ENCODE assay signal across 19 cellular contexts in genomic region chr5:171201285-171201684, GRCh38.
DNase-seq lines count a peak whose midpoint lies in the region; ATAC-seq and TF ChIP-seq lines count a peak whose summit lies in the region.
"Had no signal": no experiment of that assay in that cellular context is flagged by ENCODE, and none has a peak within 500 bp of the region (broad histone marks: within the 10 kb centered on the region; RNA-seq: fewer than 3 reads in every experiment).

No MANE protein-coding gene starts in this region.

- BruUV-seq in A673 (replicated peaks; lab: Mats Ljungman, UMichigan): no TSS peak

- H3K27ac ChIP-seq in lower lobe of right lung: no peak overlapping the region
- no peak overlapping the region for H3K27ac ChIP-seq in A673 (ENCODE audit: low read depth, low read length, poor library complexity, severe bottlenecking)
- H3K27ac ChIP-seq: breast epithelium, esophagus squamous epithelium, heart right ventricle, PC-9, tibial artery had no signal

- H3K9me3 Mint-ChIP-seq in activated CD4-positive, alpha-beta T cell treated with anti-CD3 and anti-CD28 coated beads for 36 hours (ENCODE audit: low read depth): no peaks in the 10 kb centered on the region
- H3K9me3 Mint-ChIP-seq: activated CD4-positive, alpha-beta memory T cell treated with anti-CD3 and anti-CD28 coated beads, Interleukin-2, amount 10 ng/mL, durations not matched to agents 7 days and 5 days; activated naive CD8-positive, alpha-beta T cell treated with anti-CD3 and anti-CD28 coated beads, Interleukin-2, amount 10 ng/mL, durations not matched to agents 7 days and 5 days; activated T-cell treated with anti-CD3 and anti-CD28 coated beads, Interleukin-2, amount 50 U/mL, for 4 hours; stimulated activated naive B cell treated with anti-CD40 and anti-IgM and Interleukin-4, amounts not matched to agents 10 μg/mL and 1 μg/mL and 100 μg/mL, for 72 hours had no signal

- intact Hi-C loops in lower lobe of right lung (cut with DNase I) (no loop called here), A673 (cut with micrococcal nuclease; ENCODE audit: unreplicated experiment) (no loop called here)
- intact Hi-C loops in activated CD4-positive, alpha-beta T cell treated with anti-CD3 and anti-CD28 coated beads for 36 hours (cut with DNase I, micrococcal nuclease): no loop called here

- no peak overlapping the region for H3K27ac Mint-ChIP-seq in activated CD4-positive, alpha-beta T cell treated with anti-CD3 and anti-CD28 coated beads for 36 hours
- H3K27ac Mint-ChIP-seq: activated CD4-positive, alpha-beta memory T cell treated with anti-CD3 and anti-CD28 coated beads, Interleukin-2, amount 10 ng/mL, durations not matched to agents 7 days and 5 days; activated naive CD8-positive, alpha-beta T cell treated with anti-CD3 and anti-CD28 coated beads, Interleukin-2, amount 10 ng/mL, durations not matched to agents 7 days and 5 days; stimulated activated naive B cell treated with anti-CD40 and anti-IgM and Interleukin-4, amounts not matched to agents 10 μg/mL and 1 μg/mL and 100 μg/mL, for 72 hours had no signal

- no peak for ATAC-seq in lower lobe of right lung
- ATAC-seq in activated CD4-positive, alpha-beta T cell treated with anti-CD3 and anti-CD28 coated beads for 36 hours: no peak
- ATAC-seq: activated T-cell treated with anti-CD3 and anti-CD28 coated beads, Interleukin-2, amount 50 U/mL, for 4 hours; heart right ventricle; stimulated activated naive B cell treated with anti-CD40 and anti-IgM and Interleukin-4, amounts not matched to agents 10 μg/mL and 1 μg/mL and 100 μg/mL, for 72 hours had no signal

- H3K4me3 ChIP-seq in lower lobe of right lung (no peak overlapping the region), A673 (ENCODE audit: low read depth, low read length, poor library complexity, severe bottlenecking) (no peak overlapping the region)
- H3K4me3 ChIP-seq: breast epithelium, esophagus squamous epithelium, heart right ventricle, PC-9, tibial artery had no signal

- no peaks in the 10 kb centered on the region for H3K27me3 ChIP-seq in lower lobe of right lung (ENCODE audit: low read depth)
- peaks cover 75% of the 10 kb centered on the region for H3K27me3 ChIP-seq in A673 (replicated peaks; ENCODE audit: insufficient read depth, low read depth, low read length, poor library complexity)
- H3K27me3 ChIP-seq: breast epithelium, esophagus squamous epithelium, tibial artery had no signal

- no peaks in the 10 kb centered on the region for H3K36me3 Mint-ChIP-seq in activated CD4-positive, alpha-beta T cell treated with anti-CD3 and anti-CD28 coated beads for 36 hours (ENCODE audit: low read depth)
- H3K36me3 Mint-ChIP-seq: activated naive CD8-positive, alpha-beta T cell treated with anti-CD3 and anti-CD28 coated beads, Interleukin-2, amount 10 ng/mL, durations not matched to agents 7 days and 5 days; stimulated activated naive B cell treated with anti-CD40 and anti-IgM and Interleukin-4, amounts not matched to agents 10 μg/mL and 1 μg/mL and 100 μg/mL, for 72 hours had no signal

- H3K36me3 ChIP-seq in lower lobe of right lung: no peaks in the 10 kb centered on the region
- H3K36me3 ChIP-seq in A673 (ENCODE audit: insufficient read depth, low read length, poor library complexity, severe bottlenecking): no peaks in the 10 kb centered on the region
- H3K36me3 ChIP-seq: breast epithelium, esophagus squamous epithelium, heart right ventricle had no signal

- POLR2A ChIA-PET in activated CD4-positive, alpha-beta T cell treated with anti-CD3 and anti-CD28 coated beads for 36 hours (lab: Charles Lee): no interaction called here
- POLR2A ChIA-PET in A673 (lab: Charles Lee; ENCODE audit: low non-redundant PET): no interaction called here

- TF ChIP-seq CTCF in lower lobe of right lung (IDR thresholded peaks at IDR 0.05): no peak
- TF ChIP-seq CTCF in A673 (conservative IDR thresholded peaks at IDR 0.05; ENCODE audit: low read depth, low read length): no peak

- H3K27me3 Mint-ChIP-seq in activated CD4-positive, alpha-beta T cell treated with anti-CD3 and anti-CD28 coated beads for 36 hours: peaks cover 11% of the 10 kb centered on the region

- no peak overlapping the region for H3K4me3 Mint-ChIP-seq in activated CD4-positive, alpha-beta T cell treated with anti-CD3 and anti-CD28 coated beads for 36 hours
- H3K4me3 Mint-ChIP-seq: activated CD4-positive, alpha-beta memory T cell treated with anti-CD3 and anti-CD28 coated beads, Interleukin-2, amount 10 ng/mL, durations not matched to agents 7 days and 5 days; activated naive CD8-positive, alpha-beta T cell treated with anti-CD3 and anti-CD28 coated beads, Interleukin-2, amount 10 ng/mL, durations not matched to agents 7 days and 5 days; activated T-cell treated with anti-CD3 and anti-CD28 coated beads, Interleukin-2, amount 50 U/mL, for 4 hours; stimulated activated naive B cell treated with anti-CD40 and anti-IgM and Interleukin-4, amounts not matched to agents 10 μg/mL and 1 μg/mL and 100 μg/mL, for 72 hours had no signal

- H3K4me1 ChIP-seq in lower lobe of right lung: no peaks in the 10 kb centered on the region
- no peaks in the 10 kb centered on the region for H3K4me1 ChIP-seq in A673 (ENCODE audit: insufficient read depth, low read length, poor library complexity, severe bottlenecking)
- H3K4me1 ChIP-seq: breast epithelium, esophagus squamous epithelium, heart right ventricle, tibial artery had no signal

- CTCF ChIA-PET in activated CD4-positive, alpha-beta T cell treated with anti-CD3 and anti-CD28 coated beads for 36 hours (lab: Charles Lee): no interaction called here
- CTCF ChIA-PET in A673 (lab: Charles Lee): no interaction called here

- DNase-seq in Daoy (ENCODE audit: low read depth) (peak; percentile 11), NCI-H146 treated with DMSO at 0.1 percent for 48 hours (lab: John Stamatoyannopoulos, UW; ENCODE audit: unreplicated experiment) (peak; percentile 75), NCI-H524 treated with DMSO at 0.1 percent for 48 hours (lab: John Stamatoyannopoulos, UW) (peak; percentile 92), cerebellar cortex (ENCODE audit: low spot score) (peak; percentile 64), dermis blood vessel endothelial cell (no peak), lower lobe of right lung (no peak), A673 (ENCODE audit: low spot score) (no peak)
- no peak for DNase-seq in activated CD4-positive, alpha-beta T cell treated with anti-CD3 and anti-CD28 coated beads for 36 hours
- DNase-seq: activated CD4-positive, alpha-beta memory T cell treated with anti-CD3 and anti-CD28 coated beads, Interleukin-2, amount 10 ng/mL, durations not matched to agents 7 days and 5 days; activated naive CD8-positive, alpha-beta T cell treated with anti-CD3 and anti-CD28 coated beads, Interleukin-2, amount 10 ng/mL, durations not matched to agents 7 days and 5 days; activated T-cell treated with anti-CD3 and anti-CD28 coated beads, Interleukin-2, amount 50 U/mL, for 4 hours; esophagus squamous epithelium; heart right ventricle; NCI-H187; PC-9; stimulated activated CD4-positive, alpha-beta T cell treated with anti-CD3 and anti-CD28 coated beads, Interleukin-12 subunit alpha, Interleukin-12 subunit beta, amount 100 ng/mL, for 4 hours; stimulated activated naive B cell treated with anti-CD40 and anti-IgM and Interleukin-4, amounts not matched to agents 10 μg/mL and 1 μg/mL and 100 μg/mL, for 72 hours; tibial artery had no signal

- H3K9me3 ChIP-seq in lower lobe of right lung (no peaks in the 10 kb centered on the region), A673 (ENCODE audit: low read depth, low read length, poor library complexity, severe bottlenecking) (no peaks in the 10 kb centered on the region)
- H3K9me3 ChIP-seq: breast epithelium, esophagus squamous epithelium, heart right ventricle, tibial artery had no signal

- H3K4me1 Mint-ChIP-seq in activated CD4-positive, alpha-beta T cell treated with anti-CD3 and anti-CD28 coated beads for 36 hours: no peaks in the 10 kb centered on the region
- H3K4me1 Mint-ChIP-seq: activated CD4-positive, alpha-beta memory T cell treated with anti-CD3 and anti-CD28 coated beads, Interleukin-2, amount 10 ng/mL, durations not matched to agents 7 days and 5 days; activated naive CD8-positive, alpha-beta T cell treated with anti-CD3 and anti-CD28 coated beads, Interleukin-2, amount 10 ng/mL, durations not matched to agents 7 days and 5 days; stimulated activated naive B cell treated with anti-CD40 and anti-IgM and Interleukin-4, amounts not matched to agents 10 μg/mL and 1 μg/mL and 100 μg/mL, for 72 hours had no signal

Comparison
In these comparisons a context has a peak if more than half of its experiments do, and no peak if none do; other contexts are left out.
1. DNase-seq: peak in Daoy (single experiment), NCI-H146 treated with DMSO at 0.1 percent for 48 hours (single experiment), NCI-H524 treated with DMSO at 0.1 percent for 48 hours (single experiment) and cerebellar cortex (single experiment); none in dermis blood vessel endothelial cell (single experiment), lower lobe of right lung (single experiment), activated CD4-positive, alpha-beta T cell treated with anti-CD3 and anti-CD28 coated beads for 36 hours (single experiment) and A673 (single experiment).